Comparison of ENCODE assay signal across 1 cellular context in the genomic region with DNA sequence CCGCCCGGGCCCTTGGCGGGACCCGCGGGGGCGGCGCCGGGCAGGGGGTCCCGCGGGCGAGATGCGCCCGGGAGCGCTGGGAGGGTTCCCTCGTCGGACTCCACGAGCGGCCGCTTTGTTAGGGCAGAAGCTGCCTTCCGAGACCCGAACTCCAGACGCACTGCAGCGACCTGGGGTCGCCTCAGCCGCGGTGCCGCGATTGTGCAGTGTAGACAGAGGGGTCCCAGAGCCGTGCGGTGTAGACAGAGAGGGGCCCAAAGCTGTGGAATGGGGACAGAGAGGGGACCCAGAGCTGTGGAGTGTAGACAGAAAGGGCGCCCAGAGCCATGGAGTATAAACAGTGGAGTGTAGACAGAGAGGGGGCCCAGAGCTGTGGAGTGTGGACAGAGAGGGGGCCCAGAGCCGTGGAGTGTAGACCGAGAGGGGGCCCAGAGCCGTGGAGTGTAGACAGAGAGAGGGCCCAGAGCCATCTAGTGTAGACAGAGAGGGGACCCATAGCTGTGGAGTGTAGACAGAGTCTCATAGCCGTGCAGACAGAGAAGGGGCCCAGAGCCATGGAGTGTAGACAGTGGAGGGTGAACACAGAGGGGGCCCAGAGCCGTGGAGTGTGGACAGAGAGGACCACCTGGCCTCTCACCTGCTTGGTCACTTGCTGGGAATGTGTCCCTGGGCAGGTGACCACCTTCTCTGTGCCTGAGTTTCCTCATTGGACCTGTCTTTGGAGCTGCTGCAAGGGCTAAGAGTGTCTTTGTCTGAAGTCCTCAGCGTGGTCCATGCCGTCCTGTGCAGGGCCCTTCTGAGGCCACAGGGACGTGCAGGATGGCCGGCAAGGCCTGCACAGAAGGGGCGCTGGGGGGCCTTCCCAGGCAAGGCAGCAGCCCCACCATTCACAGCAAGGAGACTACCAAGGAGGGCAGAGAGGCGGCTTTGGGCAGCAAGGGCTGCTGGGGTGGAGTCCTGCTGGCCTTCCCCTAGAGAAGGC.
TF ChIP-seq lines count a peak whose summit lies in the region.

No MANE protein-coding gene starts in this region.

TF ChIP-seq in GM23338, 12 proteins besides CTCF, POLR2A, EP300 and RAD21 (continued from another document):
- TF ChIP-seq, protein P1, sequence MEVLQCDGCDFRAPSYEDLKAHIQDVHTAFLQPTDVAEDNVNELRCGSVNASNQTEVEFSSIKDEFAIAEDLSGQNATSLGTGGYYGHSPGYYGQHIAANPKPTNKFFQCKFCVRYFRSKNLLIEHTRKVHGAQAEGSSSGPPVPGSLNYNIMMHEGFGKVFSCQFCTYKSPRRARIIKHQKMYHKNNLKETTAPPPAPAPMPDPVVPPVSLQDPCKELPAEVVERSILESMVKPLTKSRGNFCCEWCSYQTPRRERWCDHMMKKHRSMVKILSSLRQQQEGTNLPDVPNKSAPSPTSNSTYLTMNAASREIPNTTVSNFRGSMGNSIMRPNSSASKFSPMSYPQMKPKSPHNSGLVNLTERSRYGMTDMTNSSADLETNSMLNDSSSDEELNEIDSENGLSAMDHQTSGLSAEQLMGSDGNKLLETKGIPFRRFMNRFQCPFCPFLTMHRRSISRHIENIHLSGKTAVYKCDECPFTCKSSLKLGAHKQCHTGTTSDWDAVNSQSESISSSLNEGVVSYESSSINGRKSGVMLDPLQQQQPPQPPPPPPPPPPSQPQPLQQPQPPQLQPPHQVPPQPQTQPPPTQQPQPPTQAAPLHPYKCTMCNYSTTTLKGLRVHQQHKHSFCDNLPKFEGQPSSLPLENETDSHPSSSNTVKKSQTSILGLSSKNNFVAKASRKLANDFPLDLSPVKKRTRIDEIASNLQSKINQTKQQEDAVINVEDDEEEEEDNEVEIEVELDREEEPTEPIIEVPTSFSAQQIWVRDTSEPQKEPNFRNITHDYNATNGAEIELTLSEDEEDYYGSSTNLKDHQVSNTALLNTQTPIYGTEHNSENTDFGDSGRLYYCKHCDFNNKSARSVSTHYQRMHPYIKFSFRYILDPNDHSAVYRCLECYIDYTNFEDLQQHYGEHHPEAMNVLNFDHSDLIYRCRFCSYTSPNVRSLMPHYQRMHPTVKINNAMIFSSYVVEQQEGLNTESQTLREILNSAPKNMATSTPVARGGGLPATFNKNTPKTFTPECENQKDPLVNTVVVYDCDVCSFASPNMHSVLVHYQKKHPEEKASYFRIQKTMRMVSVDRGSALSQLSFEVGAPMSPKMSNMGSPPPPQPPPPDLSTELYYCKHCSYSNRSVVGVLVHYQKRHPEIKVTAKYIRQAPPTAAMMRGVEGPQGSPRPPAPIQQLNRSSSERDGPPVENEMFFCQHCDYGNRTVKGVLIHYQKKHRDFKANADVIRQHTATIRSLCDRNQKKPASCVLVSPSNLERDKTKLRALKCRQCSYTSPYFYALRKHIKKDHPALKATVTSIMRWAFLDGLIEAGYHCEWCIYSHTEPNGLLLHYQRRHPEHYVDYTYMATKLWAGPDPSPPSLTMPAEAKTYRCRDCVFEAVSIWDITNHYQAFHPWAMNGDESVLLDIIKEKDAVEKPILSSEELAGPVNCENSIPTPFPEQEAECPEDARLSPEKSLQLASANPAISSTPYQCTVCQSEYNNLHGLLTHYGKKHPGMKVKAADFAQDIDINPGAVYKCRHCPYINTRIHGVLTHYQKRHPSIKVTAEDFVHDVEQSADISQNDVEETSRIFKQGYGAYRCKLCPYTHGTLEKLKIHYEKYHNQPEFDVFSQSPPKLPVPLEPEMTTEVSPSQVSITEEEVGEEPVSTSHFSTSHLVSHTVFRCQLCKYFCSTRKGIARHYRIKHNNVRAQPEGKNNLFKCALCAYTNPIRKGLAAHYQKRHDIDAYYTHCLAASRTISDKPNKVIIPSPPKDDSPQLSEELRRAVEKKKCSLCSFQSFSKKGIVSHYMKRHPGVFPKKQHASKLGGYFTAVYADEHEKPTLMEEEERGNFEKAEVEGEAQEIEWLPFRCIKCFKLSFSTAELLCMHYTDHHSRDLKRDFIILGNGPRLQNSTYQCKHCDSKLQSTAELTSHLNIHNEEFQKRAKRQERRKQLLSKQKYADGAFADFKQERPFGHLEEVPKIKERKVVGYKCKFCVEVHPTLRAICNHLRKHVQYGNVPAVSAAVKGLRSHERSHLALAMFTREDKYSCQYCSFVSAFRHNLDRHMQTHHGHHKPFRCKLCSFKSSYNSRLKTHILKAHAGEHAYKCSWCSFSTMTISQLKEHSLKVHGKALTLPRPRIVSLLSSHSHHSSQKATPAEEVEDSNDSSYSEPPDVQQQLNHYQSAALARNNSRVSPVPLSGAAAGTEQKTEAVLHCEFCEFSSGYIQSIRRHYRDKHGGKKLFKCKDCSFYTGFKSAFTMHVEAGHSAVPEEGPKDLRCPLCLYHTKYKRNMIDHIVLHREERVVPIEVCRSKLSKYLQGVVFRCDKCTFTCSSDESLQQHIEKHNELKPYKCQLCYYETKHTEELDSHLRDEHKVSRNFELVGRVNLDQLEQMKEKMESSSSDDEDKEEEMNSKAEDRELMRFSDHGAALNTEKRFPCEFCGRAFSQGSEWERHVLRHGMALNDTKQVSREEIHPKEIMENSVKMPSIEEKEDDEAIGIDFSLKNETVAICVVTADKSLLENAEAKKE (CRISPR knock-in tag; IDR thresholded peaks at IDR 0.05), result no peak
- TF ChIP-seq ZNF331 (CRISPR knock-in tag; IDR thresholded peaks at IDR 0.05; ENCODE audit: low read depth) (no peak), STAT1 (IDR thresholded peaks at IDR 0.05; ENCODE audit: unreplicated experiment) (no peak), EZH2 (IDR thresholded peaks at IDR 0.05; ENCODE audit: low read depth, unreplicated experiment) (no peak), EZH2phosphoT487 (IDR thresholded peaks at IDR 0.05; ENCODE audit: unreplicated experiment) (no peak), NANOG (IDR thresholded peaks at IDR 0.05; ENCODE audit: borderline replicate concordance) (no peak), CREB1 (CRISPR knock-in tag; IDR thresholded peaks at IDR 0.05; ENCODE audit: low read depth) (no peak), JUNB (IDR thresholded peaks at IDR 0.05; ENCODE audit: unreplicated experiment) (no peak)
- TF ChIP-seq, protein P2, sequence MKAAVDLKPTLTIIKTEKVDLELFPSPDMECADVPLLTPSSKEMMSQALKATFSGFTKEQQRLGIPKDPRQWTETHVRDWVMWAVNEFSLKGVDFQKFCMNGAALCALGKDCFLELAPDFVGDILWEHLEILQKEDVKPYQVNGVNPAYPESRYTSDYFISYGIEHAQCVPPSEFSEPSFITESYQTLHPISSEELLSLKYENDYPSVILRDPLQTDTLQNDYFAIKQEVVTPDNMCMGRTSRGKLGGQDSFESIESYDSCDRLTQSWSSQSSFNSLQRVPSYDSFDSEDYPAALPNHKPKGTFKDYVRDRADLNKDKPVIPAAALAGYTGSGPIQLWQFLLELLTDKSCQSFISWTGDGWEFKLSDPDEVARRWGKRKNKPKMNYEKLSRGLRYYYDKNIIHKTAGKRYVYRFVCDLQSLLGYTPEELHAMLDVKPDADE (IDR thresholded peaks at IDR 0.05), result no peak
- TF ChIP-seq, protein P3, sequence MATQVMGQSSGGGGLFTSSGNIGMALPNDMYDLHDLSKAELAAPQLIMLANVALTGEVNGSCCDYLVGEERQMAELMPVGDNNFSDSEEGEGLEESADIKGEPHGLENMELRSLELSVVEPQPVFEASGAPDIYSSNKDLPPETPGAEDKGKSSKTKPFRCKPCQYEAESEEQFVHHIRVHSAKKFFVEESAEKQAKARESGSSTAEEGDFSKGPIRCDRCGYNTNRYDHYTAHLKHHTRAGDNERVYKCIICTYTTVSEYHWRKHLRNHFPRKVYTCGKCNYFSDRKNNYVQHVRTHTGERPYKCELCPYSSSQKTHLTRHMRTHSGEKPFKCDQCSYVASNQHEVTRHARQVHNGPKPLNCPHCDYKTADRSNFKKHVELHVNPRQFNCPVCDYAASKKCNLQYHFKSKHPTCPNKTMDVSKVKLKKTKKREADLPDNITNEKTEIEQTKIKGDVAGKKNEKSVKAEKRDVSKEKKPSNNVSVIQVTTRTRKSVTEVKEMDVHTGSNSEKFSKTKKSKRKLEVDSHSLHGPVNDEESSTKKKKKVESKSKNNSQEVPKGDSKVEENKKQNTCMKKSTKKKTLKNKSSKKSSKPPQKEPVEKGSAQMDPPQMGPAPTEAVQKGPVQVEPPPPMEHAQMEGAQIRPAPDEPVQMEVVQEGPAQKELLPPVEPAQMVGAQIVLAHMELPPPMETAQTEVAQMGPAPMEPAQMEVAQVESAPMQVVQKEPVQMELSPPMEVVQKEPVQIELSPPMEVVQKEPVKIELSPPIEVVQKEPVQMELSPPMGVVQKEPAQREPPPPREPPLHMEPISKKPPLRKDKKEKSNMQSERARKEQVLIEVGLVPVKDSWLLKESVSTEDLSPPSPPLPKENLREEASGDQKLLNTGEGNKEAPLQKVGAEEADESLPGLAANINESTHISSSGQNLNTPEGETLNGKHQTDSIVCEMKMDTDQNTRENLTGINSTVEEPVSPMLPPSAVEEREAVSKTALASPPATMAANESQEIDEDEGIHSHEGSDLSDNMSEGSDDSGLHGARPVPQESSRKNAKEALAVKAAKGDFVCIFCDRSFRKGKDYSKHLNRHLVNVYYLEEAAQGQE (IDR thresholded peaks at IDR 0.05; ENCODE audit: unreplicated experiment), result no peak
